In genomic region chr17:75168998-75169397, GRCh38 we compare ENCODE assay signal across 15 cellular contexts.
"Had no signal": no experiment of that assay in that cellular context is flagged by ENCODE, and none has a peak within 500 bp of the region (broad histone marks: within the 10 kb centered on the region; RNA-seq: fewer than 3 reads in every experiment).

No MANE protein-coding gene starts in this region.

- H3K4me2 ChIP-seq: neural progenitor cell had no signal

- H3K4me1 ChIP-seq: neural progenitor cell had no signal

- H3K4me3 ChIP-seq: lower lobe of right lung, neural progenitor cell, thoracic aorta, vagina had no signal

- H2AFZ ChIP-seq: neural progenitor cell had no signal

- H3K9me3 ChIP-seq: lower lobe of right lung, thoracic aorta, vagina had no signal

- DNase-seq: activated CD8-positive, alpha-beta memory T cell treated with anti-CD3 and anti-CD28 coated beads, Interleukin-2, amount 50 U/mL, for 48 hours; activated naive CD8-positive, alpha-beta T cell treated with anti-CD3 and anti-CD28 coated beads for 36 hours; central memory CD4-positive, alpha-beta T cell; dermis blood vessel endothelial cell; effector memory CD4-positive, alpha-beta T cell; foreskin keratinocyte; naive B cell; stimulated activated CD4-positive, alpha-beta T cell treated with anti-CD3 and anti-CD28 coated beads, Interleukin-4, amount 100 ng/mL, for 1 hour; stimulated activated naive CD4-positive, alpha-beta T cell treated with Interleukin-2 at 50 U/mL for 16 hours; T-helper 9 cell had no signal

- ATAC-seq: foreskin keratinocyte, lower lobe of right lung, WTC11 had no signal

- H3K27me3 ChIP-seq: foreskin keratinocyte, neural progenitor cell, vagina had no signal

- H3K27ac ChIP-seq: foreskin keratinocyte, lower lobe of right lung, neural progenitor cell, thoracic aorta, vagina had no signal
